In the genomic region with DNA sequence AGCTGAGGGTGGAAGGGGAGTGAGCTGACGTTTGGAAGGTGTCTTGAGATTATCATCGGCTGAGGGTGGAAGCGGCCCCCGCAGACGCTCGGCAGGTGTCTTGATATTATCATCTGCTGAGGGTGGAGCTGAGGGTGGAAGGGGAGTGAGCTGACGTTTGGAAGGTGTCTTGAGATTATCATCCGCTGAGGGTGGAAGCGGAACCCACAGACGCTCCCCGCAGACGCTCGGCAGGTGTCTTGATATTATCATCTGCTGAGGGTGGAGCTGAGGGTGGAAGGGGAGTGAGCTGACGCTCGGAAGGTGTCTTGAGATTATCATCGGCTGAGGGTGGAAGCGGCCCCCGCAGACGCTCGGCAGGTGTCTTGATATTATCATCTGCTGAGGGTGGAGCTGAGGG, we compare ENCODE assay signal across 7 cellular contexts. TPM values are rescaled to one million over a fixed set of nuclear protein-coding genes. Genes with fewer than 3 reads are reported as not detected.
A peak's percentile ranks its signal among the peaks of the same experiment; 100 is the strongest.
DNase-seq lines count a peak whose midpoint lies in the region; ATAC-seq and TF ChIP-seq lines count a peak whose summit lies in the region.
"Not testable (repeated sequence)": the region's sequence is repeated elsewhere in the genome, so short reads cannot be mapped to it uniquely, and the experiment has no call there.

No MANE protein-coding gene starts in this region.

- peak overlapping the region in 2 of 3 donors; percentile 51 to 59 for H3K27ac Mint-ChIP-seq in IgD-negative memory B cell
- H3K27ac Mint-ChIP-seq in activated CD4-positive, alpha-beta T cell treated with anti-CD3 and anti-CD28 coated beads, Interleukin-2, amount 10 ng/mL, durations not matched to agents 24 days and 14 days; activated CD8-positive, alpha-beta memory T cell treated with anti-CD3 and anti-CD28 coated beads, Interleukin-2, amount 10 ng/mL, durations not matched to agents 7 days and 5 days: not testable (repeated sequence)

- not testable (repeated sequence) for H3K27me3 ChIP-seq in effector memory CD4-positive, alpha-beta T cell (replicated peaks; ENCODE audit: control insufficient read depth, insufficient read depth, low read length, poor library complexity, severe bottlenecking); spleen (replicated peaks in 1 of 7)

- H3K36me3 Mint-ChIP-seq in IgD-negative memory B cell; activated CD4-positive, alpha-beta T cell treated with anti-CD3 and anti-CD28 coated beads, Interleukin-2, amount 10 ng/mL, durations not matched to agents 24 days and 14 days (ENCODE audit: low read depth); activated CD8-positive, alpha-beta memory T cell treated with anti-CD3 and anti-CD28 coated beads, Interleukin-2, amount 10 ng/mL, durations not matched to agents 7 days and 5 days: not testable (repeated sequence)

- 69 to 96% (median 88%) methylated on average over 2 to 7 of the region's 20 CpGs for WGBS in spleen, 5 donors

- H3K27me3 Mint-ChIP-seq in IgD-negative memory B cell; activated CD4-positive, alpha-beta T cell treated with anti-CD3 and anti-CD28 coated beads, Interleukin-2, amount 10 ng/mL, durations not matched to agents 24 days and 14 days; activated CD8-positive, alpha-beta memory T cell treated with anti-CD3 and anti-CD28 coated beads, Interleukin-2, amount 10 ng/mL, durations not matched to agents 7 days and 5 days: not testable (repeated sequence)

- H3K36me3 ChIP-seq in effector memory CD4-positive, alpha-beta T cell (ENCODE audit: control insufficient read depth, insufficient read depth, low read length); spleen: not testable (repeated sequence)

- not testable (repeated sequence) for H3K4me1 ChIP-seq in effector memory CD4-positive, alpha-beta T cell (ENCODE audit: control insufficient read depth, insufficient read depth, low read length, poor library complexity, severe bottlenecking); spleen

- not testable (repeated sequence) for H3K4me1 Mint-ChIP-seq in IgD-negative memory B cell; activated CD4-positive, alpha-beta T cell treated with anti-CD3 and anti-CD28 coated beads, Interleukin-2, amount 10 ng/mL, durations not matched to agents 24 days and 14 days; activated CD8-positive, alpha-beta memory T cell treated with anti-CD3 and anti-CD28 coated beads, Interleukin-2, amount 10 ng/mL, durations not matched to agents 7 days and 5 days

- intact Hi-C loops in activated CD4-positive, alpha-beta T cell treated with anti-CD3 and anti-CD28 coated beads, Interleukin-2, amount 10 ng/mL, durations not matched to agents 24 days and 14 days (cut with micrococcal nuclease); spleen (cut with DNase I; ENCODE audit: low total_unique reads): not testable (repeated sequence)

- H3K4me3 Mint-ChIP-seq in IgD-negative memory B cell: peak overlapping the region in 2 of 4 donors; percentile 58 to 73
- H3K4me3 Mint-ChIP-seq in activated CD4-positive, alpha-beta T cell treated with anti-CD3 and anti-CD28 coated beads, Interleukin-2, amount 10 ng/mL, durations not matched to agents 24 days and 14 days; activated CD8-positive, alpha-beta memory T cell treated with anti-CD3 and anti-CD28 coated beads, Interleukin-2, amount 10 ng/mL, durations not matched to agents 7 days and 5 days: not testable (repeated sequence)

- ATAC-seq in activated CD8-positive, alpha-beta memory T cell treated with anti-CD3 and anti-CD28 coated beads, Interleukin-2, amount 10 ng/mL, durations not matched to agents 7 days and 5 days: not testable (repeated sequence)

- not testable (repeated sequence) for H3K9me3 Mint-ChIP-seq in IgD-negative memory B cell; activated CD4-positive, alpha-beta T cell treated with anti-CD3 and anti-CD28 coated beads, Interleukin-2, amount 10 ng/mL, durations not matched to agents 24 days and 14 days; activated CD8-positive, alpha-beta memory T cell treated with anti-CD3 and anti-CD28 coated beads, Interleukin-2, amount 10 ng/mL, durations not matched to agents 7 days and 5 days (ENCODE audit: low read depth)

- H3K9me3 ChIP-seq in effector memory CD4-positive, alpha-beta T cell (ENCODE audit: control insufficient read depth, low read length); spleen: not testable (repeated sequence)

- H3K27ac ChIP-seq in effector memory CD4-positive, alpha-beta T cell (ENCODE audit: insufficient read depth, low read length, poor library complexity, severe bottlenecking); spleen: not testable (repeated sequence)

- CTCF ChIA-PET in activated CD8-positive, alpha-beta memory T cell treated with anti-CD3 and anti-CD28 coated beads, Interleukin-2, amount 10 ng/mL, durations not matched to agents 7 days and 5 days (lab: Charles Lee): not testable (repeated sequence)

- TF ChIP-seq POLR2A in spleen (IDR thresholded peaks at IDR 0.05): not testable (repeated sequence)

- DNase-seq in T-helper 1 cell: peak in 4 of 5 donors; percentile 28 to 48 (median 40)
- peak; percentile 65 for DNase-seq in activated CD4-positive, alpha-beta T cell treated with anti-CD3 and anti-CD28 coated beads, Interleukin-2, amount 10 ng/mL, durations not matched to agents 24 days and 14 days
- peak; percentile 41 for DNase-seq in activated CD8-positive, alpha-beta memory T cell treated with anti-CD3 and anti-CD28 coated beads, Interleukin-2, amount 10 ng/mL, durations not matched to agents 7 days and 5 days
- DNase-seq in activated effector memory CD4-positive, alpha-beta T cell treated with anti-CD3 and anti-CD28 coated beads, Interleukin-2, amount 50 U/mL, for 16 hours: peak; percentile 68
- peak; percentile 31 to 57 (median 53) for DNase-seq in effector memory CD4-positive, alpha-beta T cell
- peak; percentile 69 for DNase-seq in spleen

- H3K4me3 ChIP-seq in effector memory CD4-positive, alpha-beta T cell (ENCODE audit: insufficient read depth, low read depth, low read length, poor library complexity, severe bottlenecking); spleen: not testable (repeated sequence)

- TF ChIP-seq CTCF in spleen (IDR thresholded peaks at IDR 0.05 in 8 of 11, conservative IDR thresholded peaks at IDR 0.05 in 3 of 11): not testable (repeated sequence)

RNA-seq across cellular contexts. Expression of gene NPIPB11, which starts 24.4 kb away (rescaled TPM):
- polyA plus RNA-seq in IgD-negative memory B cell (1.9 TPM), spleen (1 to 10 TPM; 1.2 to 2.3 (median 1.9) TPM)
- 2.3 and 2.4 TPM in 2 replicates for total RNA-seq in activated CD4-positive, alpha-beta T cell treated with anti-CD3 and anti-CD28 coated beads, Interleukin-2, amount 10 ng/mL, durations not matched to agents 24 days and 14 days
- total RNA-seq in activated CD8-positive, alpha-beta memory T cell treated with anti-CD3 and anti-CD28 coated beads, Interleukin-2, amount 10 ng/mL, durations not matched to agents 7 days and 5 days: 1 to 10 TPM; 1.6 to 2.6 TPM
- total RNA-seq in spleen: 10 to 100 TPM in 1 of 7 donors, 1 to 10 TPM in 5, under 1 TPM in 1; 0.81 to 12.1 (median 3.0) TPM
